Comparison of ENCODE assay signal across 10 cellular contexts in genomic region chr22:47167056-47167455, GRCh38.
"Had no signal": no experiment of that assay in that cellular context is flagged by ENCODE, and none has a peak within 500 bp of the region (broad histone marks: within the 10 kb centered on the region; RNA-seq: fewer than 3 reads in every experiment).

No MANE protein-coding gene starts in this region.

- H3K4me3 ChIP-seq: ascending aorta, colonic mucosa, gastroesophageal sphincter, neural progenitor cell, transverse colon had no signal

- H3K27ac ChIP-seq: ascending aorta, colonic mucosa, gastroesophageal sphincter, neural progenitor cell, transverse colon had no signal

- H2AFZ ChIP-seq: neural progenitor cell had no signal

- H3K4me2 ChIP-seq: neural progenitor cell had no signal

- H3K4me1 ChIP-seq: ascending aorta, colonic mucosa, neural progenitor cell, transverse colon had no signal

- H3K36me3 ChIP-seq: colonic mucosa, neural progenitor cell, transverse colon had no signal

- H3K27me3 ChIP-seq: ascending aorta, colonic mucosa, gastroesophageal sphincter, neural progenitor cell, transverse colon had no signal

- DNase-seq: activated gamma-delta T cell; colonic mucosa; effector CD8-positive, alpha-beta T cell; stimulated activated CD4-positive, alpha-beta T cell treated with anti-CD3 and anti-CD28 coated beads, Interleukin-1b, Interleukin-23, amount 100 ng/mL, for 48 hours; transverse colon had no signal

- H3K9me3 ChIP-seq: ascending aorta, colonic mucosa, gastroesophageal sphincter, transverse colon had no signal

- ATAC-seq: gastroesophageal sphincter; right cardiac atrium; stimulated activated memory B cell treated with anti-CD40 and anti-IgM and Interleukin-4, amounts not matched to agents 10 μg/mL and 1 μg/mL and 100 μg/mL, for 72 hours had no signal
